Comparison of ENCODE assay signal across 12 cellular contexts in the genomic region with DNA sequence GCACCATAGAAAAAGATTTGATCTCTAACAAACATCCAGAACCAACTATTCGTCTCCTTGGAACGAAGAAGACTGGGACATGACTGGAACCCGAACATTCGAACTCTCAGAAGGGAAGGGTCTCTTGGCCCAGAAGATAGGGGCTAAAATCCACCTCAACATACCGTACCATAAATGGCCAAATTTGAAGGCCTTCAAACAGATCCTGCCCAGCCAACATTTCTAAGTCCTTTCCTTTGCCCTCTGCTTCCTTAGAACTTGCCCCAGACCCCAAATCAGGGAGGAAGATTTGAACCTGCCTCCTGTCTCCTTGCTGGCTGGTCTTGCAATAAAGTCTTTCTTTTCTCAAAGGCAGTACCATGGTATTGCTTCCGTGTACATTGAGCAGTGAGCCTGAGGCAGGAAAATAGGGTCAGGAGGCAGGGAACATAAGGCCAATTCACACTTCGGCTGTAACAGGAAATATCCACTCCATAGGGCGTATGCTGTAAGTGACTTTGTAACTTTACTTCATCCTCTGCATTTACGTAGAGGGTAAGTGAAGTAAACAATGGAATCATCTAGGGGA. TPM values are rescaled to one million over a fixed set of nuclear protein-coding genes. Genes with fewer than 3 reads are reported as not detected.
DNase-seq lines count a peak whose midpoint lies in the region; ATAC-seq and TF ChIP-seq lines count a peak whose summit lies in the region.
"Had no signal": no experiment of that assay in that cellular context is flagged by ENCODE, and none has a peak within 500 bp of the region (broad histone marks: within the 10 kb centered on the region; RNA-seq: fewer than 3 reads in every experiment).

No MANE protein-coding gene starts in this region.

- peaks cover 7% of the 10 kb centered on the region for H3F3A ChIP-seq in GM23338 (replicated peaks; ENCODE audit: low read depth)

- no peak overlapping the region for H3K27ac Mint-ChIP-seq in GM23338

- no peaks in the 10 kb centered on the region for H4K20me1 ChIP-seq in GM23338 (replicated peaks; ENCODE audit: insufficient read depth)

- H3K9me3 Mint-ChIP-seq in GM23338, result no peaks in the 10 kb centered on the region

- no peaks in the 10 kb centered on the region for H3K36me3 ChIP-seq in GM23338 (ENCODE audit: insufficient read depth)
- peaks cover 37% of the 10 kb centered on the region for H3K36me3 ChIP-seq in SJSA1

- H3K36me3 Mint-ChIP-seq in GM23338 (ENCODE audit: low read depth), result no peaks in the 10 kb centered on the region

- peaks cover 51% of the 10 kb centered on the region for H3K27me3 Mint-ChIP-seq in GM23338 (ENCODE audit: insufficient read depth, low read depth, poor library complexity)

- peaks cover 73% of the 10 kb centered on the region for H3K27me3 ChIP-seq in GM23338 (ENCODE audit: insufficient read depth)
- no peaks in the 10 kb centered on the region for H3K27me3 ChIP-seq in SJSA1 (replicated peaks)

- DNase-seq in GM23338 (ENCODE audit: low spot score) (no peak), SJSA1 (ENCODE audit: low read depth in 1 of 2, low spot score in 2 of 2) (peak in 1 of 2 experiments; percentile 41), foreskin melanocyte (peak; percentile 68), pulmonary artery endothelial cell (ENCODE audit: low read depth, low spot score) (peak; percentile 80), COLO668 (lab: John Stamatoyannopoulos, UW; ENCODE audit: unreplicated experiment) (no peak)
- DNase-seq: activated CD4-positive, CD25-positive, alpha-beta regulatory T cell; DMS79; MV-4-11; stimulated activated CD8-positive, alpha-beta memory T cell treated with anti-CD3 and anti-CD28 coated beads, Interleukin-4, amount 100 ng/mL, for 48 hours had no signal

- H2AFZ ChIP-seq in GM23338, result no peak overlapping the region

- no peak for TF ChIP-seq POLR2A in GM18505 (IDR thresholded peaks at IDR 0.05; ENCODE audit: borderline replicate concordance, extremely low read depth, insufficient read depth, insufficient read length)

- ATAC-seq in GM23338 (no peak), HG03045 (IDR thresholded peaks at IDR 0.05; ENCODE audit: unreplicated experiment) (no peak), HG02642 (IDR thresholded peaks at IDR 0.05; ENCODE audit: poor library complexity, unreplicated experiment) (no peak), GM18505 (IDR thresholded peaks at IDR 0.05; ENCODE audit: unreplicated experiment) (no peak)

- H3K79me2 ChIP-seq in GM23338 (replicated peaks; ENCODE audit: insufficient read depth), result no peaks in the 10 kb centered on the region

- H3K4me2 ChIP-seq in GM23338, result no peak overlapping the region

- H3K4me3 Mint-ChIP-seq in GM23338, result peak overlapping the region; percentile 59; the same call in 1 of the 3 replicates

- peaks cover 36% of the 10 kb centered on the region for H3K4me1 Mint-ChIP-seq in GM23338

- no peak for TF ChIP-seq CTCF in GM23338 (conservative IDR thresholded peaks at IDR 0.05; ENCODE audit: low read depth in 2 of 2)

- peaks cover 20% of the 10 kb centered on the region for H3K4me1 ChIP-seq in GM23338 (ENCODE audit: insufficient read depth)
- peaks cover 60% of the 10 kb centered on the region for H3K4me1 ChIP-seq in SJSA1 (replicated peaks)

- H3K9me2 ChIP-seq in GM23338 (ENCODE audit: insufficient read depth), result no peaks in the 10 kb centered on the region

- no peak overlapping the region for H3K27ac ChIP-seq in GM23338 (ENCODE audit: low read depth)
- peak overlapping the region; percentile 89 for H3K27ac ChIP-seq in SJSA1

- H3K4me3 ChIP-seq in GM23338 (no peak overlapping the region), SJSA1 (no peak overlapping the region)

- no peaks in the 10 kb centered on the region for H3K9me3 ChIP-seq in SJSA1 (replicated peaks)

TF ChIP-seq in GM23338, 12 proteins besides CTCF, POLR2A, EP300 and RAD21:
- TF ChIP-seq ZNF331 (CRISPR knock-in tag; IDR thresholded peaks at IDR 0.05; ENCODE audit: low read depth) (no peak), POLR2AphosphoS5 (IDR thresholded peaks at IDR 0.05; ENCODE audit: low read depth) (no peak)
TF ChIP-seq in GM23338: peak in this region for 0.

RNA-seq across cellular contexts. Expression of a gene that starts 1.8 kb away (rescaled TPM):
- 1.7 and 1.8 TPM in 2 replicates for total RNA-seq in GM23338 (2014; rRNA removed; shearing (Covaris generic))
- polyA plus RNA-seq in GM23338 (2016; fragmentation: Nextera tagmentation; extraction: Ambion mirVana), result 0.78 and 1.2 TPM in 2 replicates
- total RNA-seq in SJSA1 (2014; rRNA removed; shearing (Covaris generic)), result 72.5 and 96.4 TPM in 2 replicates
- total RNA-seq in pulmonary artery endothelial cell, result 96.0 and 104 TPM in 2 replicates

Comparison
In these comparisons a context has a peak if more than half of its experiments do, and no peak if none do; other contexts are left out.
1. DNase-seq: peak in foreskin melanocyte (single experiment) and pulmonary artery endothelial cell (single experiment); none in GM23338 (single experiment) and COLO668 (single experiment).
2. RNA of a gene that starts 1.8 kb away (total RNA-seq): 96.0 to 104 TPM in pulmonary artery endothelial cell and 72.5 to 96.4 TPM in SJSA1; 1.7 to 1.8 TPM in GM23338; every median in the first group is over 10 times any median in the second.